Comparison of ENCODE assay signal across 20 cellular contexts in the genomic region with DNA sequence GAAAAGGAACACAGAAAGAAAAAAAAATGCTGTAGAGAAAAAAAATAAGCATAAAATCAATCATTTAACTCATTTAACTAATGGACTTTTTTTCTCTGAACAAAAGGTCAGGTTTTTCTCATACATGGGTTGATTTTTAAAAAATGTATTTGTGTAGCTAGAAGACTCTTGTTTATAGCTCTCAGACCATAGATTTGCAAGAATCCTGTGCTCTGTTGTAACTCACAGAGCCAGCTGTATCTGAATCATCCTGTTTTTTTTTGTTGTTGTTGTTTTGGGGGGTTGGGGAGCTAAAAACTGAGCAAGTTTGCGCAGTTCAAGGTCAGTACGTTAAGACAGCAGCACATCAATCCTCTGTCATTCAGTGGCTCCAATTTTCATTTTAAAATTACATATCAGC.
"Had no signal": no experiment of that assay in that cellular context is flagged by ENCODE, and none has a peak within 500 bp of the region (broad histone marks: within the 10 kb centered on the region; RNA-seq: fewer than 3 reads in every experiment).

No MANE protein-coding gene starts in this region.

- H3K9ac ChIP-seq: SK-N-SH had no signal

- H3K4me1 ChIP-seq: suprapubic skin, vagina had no signal

- H3K27ac Mint-ChIP-seq: activated CD4-positive, alpha-beta T cell treated with anti-CD3 and anti-CD28 coated beads, Interleukin-2, amount 10 ng/mL, durations not matched to agents 24 days and 14 days; activated CD8-positive, alpha-beta T cell treated with anti-CD3 and anti-CD28 coated beads, Interleukin-2, amount 10 ng/mL, durations not matched to agents 7 days and 5 days; activated naive CD8-positive, alpha-beta T cell treated with anti-CD3 and anti-CD28 coated beads, Interleukin-2, amount 10 ng/mL, durations not matched to agents 7 days and 5 days; activated T-cell treated with anti-CD3 and anti-CD28 coated beads, Interleukin-2, amount 50 U/mL, for 24 hours; activated T-helper 2 cell treated with anti-CD3 and anti-CD28 coated beads, Interferon-gamma antibody, Interleukin-2, Interleukin-4, amounts not matched to agents 10 μg/mL and 5 μg/mL and 100 μg/mL, durations not matched to agents 14 hours and 24 hours and 36 hours; endodermal cell; naive thymus-derived CD8-positive, alpha-beta T cell; stimulated activated naive CD8-positive, alpha-beta T cell treated with anti-CD3 and anti-CD28 coated beads, Interleukin-15, amount 100 ng/mL, for 72 hours; T-cell had no signal

- H3K27me3 Mint-ChIP-seq: activated CD4-positive, alpha-beta T cell treated with anti-CD3 and anti-CD28 coated beads, Interleukin-2, amount 10 ng/mL, durations not matched to agents 24 days and 14 days; activated naive CD8-positive, alpha-beta T cell treated with anti-CD3 and anti-CD28 coated beads, Interleukin-2, amount 10 ng/mL, durations not matched to agents 7 days and 5 days; activated T-cell treated with anti-CD3 and anti-CD28 coated beads, Interleukin-2, amount 50 U/mL, for 24 hours; naive thymus-derived CD8-positive, alpha-beta T cell; stimulated activated naive CD8-positive, alpha-beta T cell treated with anti-CD3 and anti-CD28 coated beads, Interleukin-15, amount 100 ng/mL, for 72 hours; T-cell had no signal

- H3K9me3 Mint-ChIP-seq: activated CD4-positive, alpha-beta T cell treated with anti-CD3 and anti-CD28 coated beads, Interleukin-2, amount 10 ng/mL, durations not matched to agents 24 days and 14 days; endodermal cell had no signal

- ATAC-seq: activated CD8-positive, alpha-beta T cell treated with anti-CD3 and anti-CD28 coated beads, Interleukin-2, amount 10 ng/mL, durations not matched to agents 7 days and 5 days; naive thymus-derived CD8-positive, alpha-beta T cell; stimulated activated naive CD8-positive, alpha-beta T cell treated with anti-CD3 and anti-CD28 coated beads, Interleukin-15, amount 100 ng/mL, for 72 hours; T-cell had no signal

- H3K4me2 ChIP-seq: SK-N-SH had no signal

- H3K4me1 Mint-ChIP-seq: activated CD4-positive, alpha-beta T cell treated with anti-CD3 and anti-CD28 coated beads, Interleukin-2, amount 10 ng/mL, durations not matched to agents 24 days and 14 days; activated naive CD8-positive, alpha-beta T cell treated with anti-CD3 and anti-CD28 coated beads, Interleukin-2, amount 10 ng/mL, durations not matched to agents 7 days and 5 days; endodermal cell; naive thymus-derived CD8-positive, alpha-beta T cell; stimulated activated naive CD8-positive, alpha-beta T cell treated with anti-CD3 and anti-CD28 coated beads, Interleukin-15, amount 100 ng/mL, for 72 hours; T-cell had no signal

- H3K4me3 ChIP-seq: suprapubic skin, vagina had no signal

- H3K27me3 ChIP-seq: suprapubic skin, vagina had no signal

- H3K4me3 Mint-ChIP-seq: activated CD4-positive, alpha-beta T cell treated with anti-CD3 and anti-CD28 coated beads, Interleukin-2, amount 10 ng/mL, durations not matched to agents 24 days and 14 days; activated CD8-positive, alpha-beta T cell treated with anti-CD3 and anti-CD28 coated beads, Interleukin-2, amount 10 ng/mL, durations not matched to agents 7 days and 5 days; activated naive CD8-positive, alpha-beta T cell treated with anti-CD3 and anti-CD28 coated beads, Interleukin-2, amount 10 ng/mL, durations not matched to agents 7 days and 5 days; activated T-cell treated with anti-CD3 and anti-CD28 coated beads, Interleukin-2, amount 50 U/mL, for 24 hours; endodermal cell; naive thymus-derived CD8-positive, alpha-beta T cell; stimulated activated naive CD8-positive, alpha-beta T cell treated with anti-CD3 and anti-CD28 coated beads, Interleukin-15, amount 100 ng/mL, for 72 hours; T-cell had no signal

- DNase-seq: activated CD4-positive, alpha-beta T cell treated with anti-CD3 and anti-CD28 coated beads, Interleukin-2, amount 10 ng/mL, durations not matched to agents 24 days and 14 days; activated CD4-positive, CD25-positive, alpha-beta regulatory T cell; activated CD8-positive, alpha-beta T cell treated with anti-CD3 and anti-CD28 coated beads, Interleukin-2, amount 10 ng/mL, durations not matched to agents 7 days and 5 days; activated naive CD4-positive, alpha-beta T cell treated with Interleukin-2 at 50 U/mL for 16 hours; activated naive CD8-positive, alpha-beta T cell treated with anti-CD3 and anti-CD28 coated beads, Interleukin-2, amount 10 ng/mL, durations not matched to agents 7 days and 5 days; activated T-cell treated with anti-CD3 and anti-CD28 coated beads, Interleukin-2, amount 50 U/mL, for 24 hours; endodermal cell; foreskin melanocyte; head of caudate nucleus; naive thymus-derived CD8-positive, alpha-beta T cell; nucleus accumbens; posterior cingulate gyrus; SK-N-SH; stimulated activated naive CD8-positive, alpha-beta T cell treated with anti-CD3 and anti-CD28 coated beads, Interleukin-15, amount 100 ng/mL, for 72 hours; T-cell; trophoblast cell had no signal

- H3K27ac ChIP-seq: epithelial cell of prostate, suprapubic skin, vagina had no signal

- H3K9me3 ChIP-seq: SK-N-SH, suprapubic skin, vagina had no signal

- H3K36me3 ChIP-seq: suprapubic skin, vagina had no signal

- H3K9me2 ChIP-seq: SK-N-SH had no signal

- H3K36me3 Mint-ChIP-seq: activated naive CD8-positive, alpha-beta T cell treated with anti-CD3 and anti-CD28 coated beads, Interleukin-2, amount 10 ng/mL, durations not matched to agents 7 days and 5 days; naive thymus-derived CD8-positive, alpha-beta T cell; T-cell had no signal
